In the genomic region with DNA sequence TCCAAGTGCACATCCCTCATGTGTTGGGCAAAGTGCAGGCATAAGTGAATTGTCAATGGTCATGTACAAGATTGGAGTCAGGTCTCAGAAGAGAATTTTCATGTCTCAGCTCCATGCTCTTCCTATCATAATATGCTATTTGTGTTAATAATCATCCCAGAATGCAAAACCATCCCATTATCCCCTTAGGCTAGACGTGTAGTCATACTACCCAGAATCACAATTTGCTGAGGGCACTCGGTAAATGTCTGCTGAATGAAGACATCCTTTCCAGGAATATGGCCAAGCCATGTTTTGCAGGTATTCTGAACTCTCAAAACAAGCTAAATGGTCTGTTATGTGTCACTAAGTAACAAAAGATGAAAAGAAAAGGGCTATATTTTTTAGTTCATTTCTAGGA, we compare ENCODE assay signal across 36 cellular contexts.
"Had no signal": no experiment of that assay in that cellular context is flagged by ENCODE, and none has a peak within 500 bp of the region (broad histone marks: within the 10 kb centered on the region; RNA-seq: fewer than 3 reads in every experiment).

No MANE protein-coding gene starts in this region.

- H3K9me3 Mint-ChIP-seq: activated B cell treated with CpG ODN at 0.5 μM for 24 hours; activated CD4-positive, alpha-beta T cell treated with anti-CD3 and anti-CD28 coated beads, Interleukin-2, amount 10 ng/mL, durations not matched to agents 24 days and 14 days; activated naive CD4-positive, alpha-beta T cell treated with anti-CD3 and anti-CD28 coated beads for 36 hours; activated naive CD8-positive, alpha-beta T cell treated with anti-CD3 and anti-CD28 coated beads for 36 hours; T-helper 2 cell treated with Interferon-gamma antibody and Interleukin-4, amounts not matched to agents 5 μg/mL and 100 μg/mL, for 36 hours had no signal

- H3K36me3 ChIP-seq: adrenal gland, brain microvascular endothelial cell, cardiac muscle cell had no signal

- H3K4me3 ChIP-seq: adrenal gland, body of pancreas, cardiac muscle cell had no signal

- H3K4me3 Mint-ChIP-seq: activated B cell treated with CpG ODN at 0.5 μM for 24 hours; activated CD4-positive, alpha-beta memory T cell treated with anti-CD3 and anti-CD28 coated beads for 36 hours; activated CD4-positive, alpha-beta T cell treated with anti-CD3 and anti-CD28 coated beads, Interleukin-2, amount 10 ng/mL, durations not matched to agents 24 days and 14 days; activated CD8-positive, alpha-beta T cell treated with anti-CD3 and anti-CD28 coated beads for 36 hours; activated naive CD4-positive, alpha-beta T cell treated with anti-CD3 and anti-CD28 coated beads for 36 hours; activated naive CD8-positive, alpha-beta T cell treated with anti-CD3 and anti-CD28 coated beads for 36 hours; activated T-cell treated with anti-CD3 and anti-CD28 coated beads, Interleukin-2, amount 50 U/mL, for 4 hours; activated T-cell treated with anti-CD3 and anti-CD28 coated beads, Interleukin-2, amount 50 U/mL, for 72 hours; activated T-helper 1 cell treated with anti-CD3 and anti-CD28 coated beads, Interleukin-12 subunit alpha, Interleukin-12 subunit beta, Interleukin-2, Interleukin-4 antibody, amounts not matched to agents 30 ng/mL and 10 ng/mL and 1 ng/mL, durations not matched to agents 14 hours and 24 hours and 36 hours; activated T-helper 17 cell treated with anti-CD3 and anti-CD28 coated beads, Interleukin-2, amount 50 U/mL, for 72 hours; central memory CD8-positive, alpha-beta T cell; T-helper 1 cell treated with Interleukin-12 subunit alpha and Interleukin-12 subunit beta and Interleukin-4 antibody, amounts not matched to agents 30 μg/mL and 1 μg/mL, for 36 hours; T-helper 2 cell treated with Interferon-gamma antibody and Interleukin-4, amounts not matched to agents 5 μg/mL and 100 μg/mL, for 36 hours had no signal

- H3K27me3 ChIP-seq: adrenal gland, body of pancreas, brain microvascular endothelial cell, cardiac muscle cell had no signal

- H3K9me3 ChIP-seq: adrenal gland, body of pancreas had no signal

- H3K27ac ChIP-seq: adrenal gland, body of pancreas, brain microvascular endothelial cell, cardiac muscle cell, VCaP had no signal

- H3K4me1 ChIP-seq: adrenal gland, body of pancreas had no signal

- H3K4me1 Mint-ChIP-seq: activated CD4-positive, alpha-beta T cell treated with anti-CD3 and anti-CD28 coated beads, Interleukin-2, amount 10 ng/mL, durations not matched to agents 24 days and 14 days; activated naive CD8-positive, alpha-beta T cell treated with anti-CD3 and anti-CD28 coated beads for 36 hours; activated T-helper 17 cell treated with anti-CD3 and anti-CD28 coated beads, Interleukin-2, amount 50 U/mL, for 72 hours; central memory CD8-positive, alpha-beta T cell had no signal

- H3K27me3 Mint-ChIP-seq: activated B cell treated with CpG ODN at 0.5 μM for 24 hours; activated CD4-positive, alpha-beta memory T cell treated with anti-CD3 and anti-CD28 coated beads for 36 hours; activated CD4-positive, alpha-beta T cell treated with anti-CD3 and anti-CD28 coated beads, Interleukin-2, amount 10 ng/mL, durations not matched to agents 24 days and 14 days; activated CD8-positive, alpha-beta T cell treated with anti-CD3 and anti-CD28 coated beads for 36 hours; activated naive CD8-positive, alpha-beta T cell treated with anti-CD3 and anti-CD28 coated beads for 36 hours; activated T-helper 17 cell treated with anti-CD3 and anti-CD28 coated beads, Interleukin-2, amount 50 U/mL, for 72 hours; central memory CD8-positive, alpha-beta T cell had no signal

- DNase-seq: activated B cell treated with CpG ODN at 0.5 μM for 24 hours; activated CD4-positive, alpha-beta memory T cell treated with anti-CD3 and anti-CD28 coated beads for 36 hours; activated CD4-positive, alpha-beta T cell treated with anti-CD3 and anti-CD28 coated beads for 4 hours; activated CD4-positive, alpha-beta T cell treated with anti-CD3 and anti-CD28 coated beads, Interleukin-2, amount 10 ng/mL, durations not matched to agents 24 days and 14 days; activated CD4-positive, alpha-beta T cell treated with anti-CD3 and anti-CD28 coated beads, Interleukin-2, amount 50 U/mL, for 1 hour; activated CD4-positive, alpha-beta T cell treated with anti-CD3 and anti-CD28 coated beads, Interleukin-2, amount 50 U/mL, for 4 hours; activated CD4-positive, CD25-positive, alpha-beta regulatory T cell treated with anti-CD3 and anti-CD28 coated beads, Interleukin-2, amount 50 U/mL, for 72 hours; activated CD8-positive, alpha-beta memory T cell treated with anti-CD3 and anti-CD28 coated beads, Interleukin-2, amount 50 U/mL, for 4 hours; activated CD8-positive, alpha-beta T cell treated with anti-CD3 and anti-CD28 coated beads for 36 hours; activated effector memory CD4-positive, alpha-beta T cell treated with anti-CD3 and anti-CD28 coated beads, Interleukin-2, amount 50 U/mL, for 16 hours; activated gamma-delta T cell treated with Interleukin-2 at 50 U/mL for 16 hours; activated naive CD4-positive, alpha-beta T cell; activated naive CD4-positive, alpha-beta T cell treated with anti-CD3 and anti-CD28 coated beads for 36 hours; activated naive CD4-positive, alpha-beta T cell treated with anti-CD3 and anti-CD28 coated beads, Interleukin-2, amount 50 U/mL, for 16 hours; activated naive CD8-positive, alpha-beta T cell treated with anti-CD3 and anti-CD28 coated beads for 36 hours; activated T-cell treated with anti-CD3 and anti-CD28 coated beads for 4 hours; activated T-cell treated with anti-CD3 and anti-CD28 coated beads, Interleukin-2, amount 50 U/mL, for 1 hour; activated T-cell treated with anti-CD3 and anti-CD28 coated beads, Interleukin-2, amount 50 U/mL, for 4 hours; activated T-cell treated with anti-CD3 and anti-CD28 coated beads, Interleukin-2, amount 50 U/mL, for 72 hours; adrenal gland; amniotic stem cell; aorta; body of pancreas; brain microvascular endothelial cell; cerebellar nuclear complex; T-helper 1 cell; T-helper 2 cell; T-helper 9 cell had no signal

- H3K36me3 Mint-ChIP-seq: activated naive CD4-positive, alpha-beta T cell treated with anti-CD3 and anti-CD28 coated beads, Interleukin-2, amount 50 U/mL, for 72 hours; activated naive CD8-positive, alpha-beta T cell treated with anti-CD3 and anti-CD28 coated beads for 36 hours had no signal

- H3K27ac Mint-ChIP-seq: activated B cell treated with CpG ODN at 0.5 μM for 24 hours; activated CD4-positive, alpha-beta memory T cell treated with anti-CD3 and anti-CD28 coated beads for 36 hours; activated CD4-positive, alpha-beta T cell treated with anti-CD3 and anti-CD28 coated beads, Interleukin-2, amount 10 ng/mL, durations not matched to agents 24 days and 14 days; activated CD8-positive, alpha-beta T cell treated with anti-CD3 and anti-CD28 coated beads for 36 hours; activated naive CD4-positive, alpha-beta T cell treated with anti-CD3 and anti-CD28 coated beads for 36 hours; activated naive CD4-positive, alpha-beta T cell treated with anti-CD3 and anti-CD28 coated beads, Interleukin-2, amount 50 U/mL, for 72 hours; activated naive CD8-positive, alpha-beta T cell treated with anti-CD3 and anti-CD28 coated beads for 36 hours; activated T-cell treated with anti-CD3 and anti-CD28 coated beads, Interleukin-2, amount 50 U/mL, for 72 hours; activated T-helper 1 cell treated with anti-CD3 and anti-CD28 coated beads, Interleukin-12 subunit alpha, Interleukin-12 subunit beta, Interleukin-2, Interleukin-4 antibody, amounts not matched to agents 30 ng/mL and 10 ng/mL and 1 ng/mL, durations not matched to agents 14 hours and 24 hours and 36 hours; activated T-helper 17 cell treated with anti-CD3 and anti-CD28 coated beads, Interleukin-2, amount 50 U/mL, for 72 hours; T-helper 1 cell treated with Interleukin-12 subunit alpha and Interleukin-12 subunit beta and Interleukin-4 antibody, amounts not matched to agents 30 μg/mL and 1 μg/mL, for 36 hours; T-helper 2 cell treated with Interferon-gamma antibody and Interleukin-4, amounts not matched to agents 5 μg/mL and 100 μg/mL, for 36 hours had no signal
